Comparison of ENCODE assay signal across 8 cellular contexts in genomic region chr12:109899783-109900751, GRCh38. TPM values are rescaled to one million over a fixed set of nuclear protein-coding genes. Genes with fewer than 3 reads are reported as not detected.
A peak's percentile ranks its signal among the peaks of the same experiment; 100 is the strongest.
DNase-seq lines count a peak whose midpoint lies in the region; ATAC-seq, FAIRE-seq and TF ChIP-seq lines count a peak whose summit lies in the region.

TCHP (plus strand) TSS chr12:109900274; CDS start chr12:109903027, 2,753 bp downstream.

- H3K27ac ChIP-seq in GM23338 (ENCODE audit: low read depth) (no peak within 1 kb of the TSS), MM.1S (ENCODE audit: low read length) (peak within 1 kb of the TSS; percentile 43; the same call in 1 of the 2 replicates), SJSA1 (peak within 1 kb of the TSS; percentile 80), neuronal stem cell (replicated peaks; ENCODE audit: low read length) (peak within 1 kb of the TSS; percentile 53)

- H3K36me3 ChIP-seq in GM23338 (ENCODE audit: insufficient read depth) (no peaks in the 10 kb centered on the region; the same call in 1 of the 2 replicates), MM.1S (replicated peaks; ENCODE audit: insufficient read depth, low read length) (no peaks in the 10 kb centered on the region), SJSA1 (peaks cover 39% of the 10 kb centered on the region), neuronal stem cell (replicated peaks in 1 of 2; ENCODE audit: control insufficient read depth in 2 of 2, insufficient read depth in 2 of 2, low read length in 2 of 2) (peaks cover 18 to 24% of the 10 kb centered on the region in 2 donors)

- H3K36me3 Mint-ChIP-seq in GM23338 (ENCODE audit: low read depth), result peaks cover 21% of the 10 kb centered on the region

- ATAC-seq in GM23338, result peak; percentile 73

- H3K4me3 Mint-ChIP-seq in GM23338, result peak within 1 kb of the TSS; percentile 83

- H3F3A ChIP-seq in GM23338 (replicated peaks; ENCODE audit: low read depth) (no peaks in the 10 kb centered on the region; the same call in 1 of the 2 replicates), MM.1S (ENCODE audit: insufficient read depth, low read length) (no peaks in the 10 kb centered on the region)

- WGBS in neuronal stem cell (ENCODE audit: extremely low coverage in 2 of 2, insufficient read length in 2 of 2, insufficient replicate concordance in 1 of 2), 2 donors, result no CpG with 5 or more reads among the region's 69 CpGs

- no peak within 1 kb of the TSS for H3K4ac ChIP-seq in neuronal stem cell (ENCODE audit: low read length)

- H2BK15ac ChIP-seq in neuronal stem cell (ENCODE audit: low read length), result no peak within 1 kb of the TSS

- H3K9me2 ChIP-seq in GM23338 (ENCODE audit: insufficient read depth) (no peaks in the 10 kb centered on the region), MM.1S (replicated peaks; ENCODE audit: insufficient read depth, low read length) (no peaks in the 10 kb centered on the region)

- peaks cover 11% of the 10 kb centered on the region for H3K4me1 ChIP-seq in GM23338 (ENCODE audit: insufficient read depth)
- no peaks in the 10 kb centered on the region for H3K4me1 ChIP-seq in MM.1S (ENCODE audit: low read length)
- peaks cover 28% of the 10 kb centered on the region for H3K4me1 ChIP-seq in SJSA1 (replicated peaks)
- peaks cover 3 to 5% of the 10 kb centered on the region in 2 donors for H3K4me1 ChIP-seq in neuronal stem cell (ENCODE audit: control insufficient read depth in 2 of 2, insufficient read depth in 1 of 2, low read depth in 1 of 2, low read length in 2 of 2)

- H3K14ac ChIP-seq in neuronal stem cell (ENCODE audit: low read length), result peak within 1 kb of the TSS; percentile 5

- no peak within 1 kb of the TSS for H4K8ac ChIP-seq in neuronal stem cell (ENCODE audit: low read depth, low read length)

- H3K27me3 ChIP-seq in GM23338 (ENCODE audit: insufficient read depth) (peaks cover 97% of the 10 kb centered on the region), MM.1S (replicated peaks; ENCODE audit: insufficient read depth, low read length) (no peaks in the 10 kb centered on the region), SJSA1 (replicated peaks) (no peaks in the 10 kb centered on the region), neuronal stem cell (ENCODE audit: control insufficient read depth in 3 of 3, insufficient read depth in 3 of 3, low read depth in 1 of 3, low read length in 3 of 3) (peaks cover 0 to 1% (median 0%) of the 10 kb centered on the region in 3 experiments)

- DNase-seq in DMS79 (lab: John Stamatoyannopoulos, UW) (peak; percentile 74), GM23338 (ENCODE audit: low spot score) (peak; percentile 89), MM.1S (peak; percentile 62), SJSA1 (ENCODE audit: low read depth in 1 of 2, low spot score in 2 of 2) (peak; percentile 81 to 83), frontal cortex (ENCODE audit: low spot score in 2 of 2) (peak; percentile 89 to 91), neuronal stem cell (ENCODE audit: low spot score) (peak; percentile 78)
- peak; percentile 32 to 57 (median 45) for DNase-seq in activated naive CD4-positive, alpha-beta T cell (lab: John Stamatoyannopoulos, UW)

- TF ChIP-seq CTCF in GM23338 (conservative IDR thresholded peaks at IDR 0.05; ENCODE audit: low read depth in 2 of 2) (peak in 1 of 2 experiments; percentile 30; a peak in 2 of 4 replicates), MM.1S (IDR thresholded peaks at IDR 0.05; ENCODE audit: low read length) (no peak), subcutaneous adipose tissue (IDR thresholded peaks at IDR 0.05; ENCODE audit: low read depth) (no peak)

- peaks cover 18% of the 10 kb centered on the region for H4K20me1 ChIP-seq in GM23338 (replicated peaks; ENCODE audit: insufficient read depth)
- no peaks in the 10 kb centered on the region for H4K20me1 ChIP-seq in MM.1S (ENCODE audit: insufficient read depth, low read length)

- H3K9ac ChIP-seq in MM.1S (ENCODE audit: low read length) (peak within 1 kb of the TSS; percentile 84), neuronal stem cell (ENCODE audit: low read depth, low read length, poor library complexity) (peak within 1 kb of the TSS; percentile 85)

- peak within 1 kb of the TSS; percentile 87 for H3K23ac ChIP-seq in neuronal stem cell (ENCODE audit: low read depth, low read length, poor library complexity)

- no peak within 1 kb of the TSS for H3K27ac Mint-ChIP-seq in GM23338

- H3K4me3 ChIP-seq in GM23338 (peak within 1 kb of the TSS; percentile 81), MM.1S (ENCODE audit: low read length) (peak within 1 kb of the TSS; percentile 81), SJSA1 (peak within 1 kb of the TSS; percentile 87), neuronal stem cell (ENCODE audit: low read length in 2 of 2) (peak within 1 kb of the TSS; percentile 66 to 93)

- H3K79me1 ChIP-seq in neuronal stem cell (ENCODE audit: low read depth, low read length), result no peaks in the 10 kb centered on the region

- peak within 1 kb of the TSS; percentile 16 for H3K18ac ChIP-seq in neuronal stem cell (ENCODE audit: low read length)

- H2AFZ ChIP-seq in GM23338, result peak within 1 kb of the TSS; percentile 70
- H2AFZ ChIP-seq in MM.1S (ENCODE audit: low read length), result peak within 1 kb of the TSS; percentile 67
- H2AFZ ChIP-seq in neuronal stem cell (ENCODE audit: low read length), result peak within 1 kb of the TSS; percentile 90

- peaks cover 94% of the 10 kb centered on the region for H3K27me3 Mint-ChIP-seq in GM23338 (ENCODE audit: insufficient read depth, low read depth, poor library complexity)

- H3K9me3 ChIP-seq in MM.1S (replicated peaks; ENCODE audit: insufficient read depth, low read length) (no peaks in the 10 kb centered on the region), SJSA1 (replicated peaks) (no peaks in the 10 kb centered on the region), neuronal stem cell (replicated peaks in 1 of 2; ENCODE audit: control insufficient read depth in 2 of 2, insufficient read depth in 1 of 2, low read depth in 1 of 2, low read length in 2 of 2) (no peaks in the 10 kb centered on the region)

- no peaks in the 10 kb centered on the region for H3K79me2 ChIP-seq in GM23338 (replicated peaks; ENCODE audit: insufficient read depth)
- H3K79me2 ChIP-seq in MM.1S (ENCODE audit: low read length), result peaks cover 29% of the 10 kb centered on the region

- H3K4me2 ChIP-seq in GM23338 (peak within 1 kb of the TSS; percentile 86), MM.1S (ENCODE audit: low read depth, low read length) (peak within 1 kb of the TSS; percentile 74), neuronal stem cell (ENCODE audit: insufficient read depth, low read length, poor library complexity, severe bottlenecking) (peak within 1 kb of the TSS; percentile 70)

- FAIRE-seq in frontal cortex (lab: Jason Lieb, UNC), result no peak

- no peak within 1 kb of the TSS for H2BK12ac ChIP-seq in neuronal stem cell (ENCODE audit: low read length)

- no peak within 1 kb of the TSS for H4K91ac ChIP-seq in neuronal stem cell (ENCODE audit: low read depth, low read length, poor library complexity)

- no peaks in the 10 kb centered on the region; the same call in 2 of the 3 replicates for H3K9me3 Mint-ChIP-seq in GM23338

- H2BK5ac ChIP-seq in neuronal stem cell (ENCODE audit: low read length), result no peak within 1 kb of the TSS

- H2AK5ac ChIP-seq in neuronal stem cell (ENCODE audit: low read depth, low read length), result no peak within 1 kb of the TSS

- H2BK120ac ChIP-seq in neuronal stem cell (ENCODE audit: low read depth, low read length), result no peak within 1 kb of the TSS

- peaks cover 26% of the 10 kb centered on the region for H3K4me1 Mint-ChIP-seq in GM23338

TF ChIP-seq in GM23338, 12 proteins besides CTCF, POLR2A, EP300 and RAD21 (continues in another document):
- TF ChIP-seq ZNF331 (CRISPR knock-in tag; IDR thresholded peaks at IDR 0.05; ENCODE audit: low read depth), result no peak
- no peak for TF ChIP-seq EZH2phosphoT487 (IDR thresholded peaks at IDR 0.05; ENCODE audit: unreplicated experiment)
- TF ChIP-seq CREB1 (CRISPR knock-in tag; IDR thresholded peaks at IDR 0.05; ENCODE audit: low read depth), result no peak; the same call in 1 of the 2 replicates
- TF ChIP-seq NANOG (IDR thresholded peaks at IDR 0.05; ENCODE audit: borderline replicate concordance), result no peak
- TF ChIP-seq ETS1 (IDR thresholded peaks at IDR 0.05), result peak; percentile 10; the same call in 1 of the 2 replicates

RNA-seq across cellular contexts. Expression of gene TCHP, which starts in this region (rescaled TPM):
- total RNA-seq in GM23338 (2014; rRNA removed; shearing (Covaris generic)), result 2.4 and 3.1 TPM in 2 replicates
- 6.2 and 7.4 TPM in 2 replicates for polyA plus RNA-seq in GM23338 (2016; fragmentation: Nextera tagmentation; extraction: Ambion mirVana)
- 28.6 and 43.9 TPM in 2 replicates for total RNA-seq in SJSA1 (2014; rRNA removed; shearing (Covaris generic))
- 5.3 TPM for total RNA-seq in frontal cortex
- 17.3 TPM for polyA plus RNA-seq in neuronal stem cell (2013, experiment 1 of 2)
- polyA plus RNA-seq in neuronal stem cell (2013, experiment 2 of 2), result 17.6 TPM
- total RNA-seq in subcutaneous adipose tissue, result 10 to 100 TPM in 3 of 4 donors, 1 to 10 TPM in 1; 5.9 to 23.2 (median 13.8) TPM
